Comparison of ENCODE assay signal across 19 cellular contexts in genomic region chr10:122974543-122975064, GRCh38. TPM values are rescaled to one million over a fixed set of nuclear protein-coding genes. Genes with fewer than 3 reads are reported as not detected.
DNase-seq lines count a peak whose midpoint lies in the region; ATAC-seq, FAIRE-seq and TF ChIP-seq lines count a peak whose summit lies in the region.
"Had no signal": no experiment of that assay in that cellular context is flagged by ENCODE, and none has a peak within 500 bp of the region (broad histone marks: within the 10 kb centered on the region; RNA-seq: fewer than 3 reads in every experiment).

No MANE protein-coding gene starts in this region.

- H3K36me3 Mint-ChIP-seq in naive thymus-derived CD8-positive, alpha-beta T cell, result no peaks in the 10 kb centered on the region
- H3K36me3 Mint-ChIP-seq: CD8-positive, alpha-beta T cell had no signal

- H3K9me3 Mint-ChIP-seq in naive thymus-derived CD8-positive, alpha-beta T cell, result no peaks in the 10 kb centered on the region
- H3K9me3 Mint-ChIP-seq: CD8-positive, alpha-beta T cell; GM23338; HFFc6 had no signal

- H3K4me1 Mint-ChIP-seq in naive thymus-derived CD8-positive, alpha-beta T cell, result peaks cover 0 to under 1% (median 0%) of the 10 kb centered on the region in 4 donors
- H3K4me1 Mint-ChIP-seq: B cell, GM23338 had no signal

- H3K27me3 Mint-ChIP-seq in naive thymus-derived CD8-positive, alpha-beta T cell, result peaks cover 1 to 16% (median 3%) of the 10 kb centered on the region in 5 donors

- no peak for ATAC-seq in HG02938 (IDR thresholded peaks at IDR 0.05; ENCODE audit: unreplicated experiment)
- ATAC-seq in naive thymus-derived CD8-positive, alpha-beta T cell, result no peak
- ATAC-seq: CD8-positive, alpha-beta T cell; GM23338 had no signal

- peak; percentile 9 for DNase-seq in NCI-H146 (lab: John Stamatoyannopoulos, UW)
- DNase-seq in NCI-H146 treated with DMSO at 0.1 percent for 48 hours (lab: John Stamatoyannopoulos, UW; ENCODE audit: unreplicated experiment), result no peak
- no peak for DNase-seq in GM12892 (ENCODE audit: insufficient read length)
- peak; percentile 35 for DNase-seq in MV-4-11 (lab: John Stamatoyannopoulos, UW)
- peak; percentile 23 for DNase-seq in germinal center (ENCODE audit: low spot score)
- no peak for DNase-seq in KG1 (lab: John Stamatoyannopoulos, UW)
- DNase-seq in naive thymus-derived CD8-positive, alpha-beta T cell, result no peak
- DNase-seq: 8988T; Calu3; CD8-positive, alpha-beta T cell; DMS53; DND-41; EL; HCEC 1CT; HFFc6 had no signal

- no peak overlapping the region for H3K27ac Mint-ChIP-seq in naive thymus-derived CD8-positive, alpha-beta T cell
- H3K27ac Mint-ChIP-seq: B cell; CD8-positive, alpha-beta T cell; GM23338; HFFc6 had no signal

- FAIRE-seq in GM12892 (lab: Jason Lieb, UNC), result peak; percentile 9
- FAIRE-seq: H54 had no signal

- TF ChIP-seq POLR2A in GM12892 (IDR thresholded peaks at IDR 0.05; ENCODE audit: low read depth, low read length), result no peak

- POLR2A ChIA-PET in naive thymus-derived CD8-positive, alpha-beta T cell (lab: Charles Lee), result no interaction called here

- no peak overlapping the region for H3K4me3 Mint-ChIP-seq in naive thymus-derived CD8-positive, alpha-beta T cell
- H3K4me3 Mint-ChIP-seq: B cell; CD8-positive, alpha-beta T cell; GM23338; HFFc6 had no signal

RNA-seq across cellular contexts. Expression of gene PSTK, which starts 5.6 kb away (rescaled TPM):
- polyA plus RNA-seq in GM12892 (2012; ENCODE audit: missing spikeins), result 4.6 TPM
- 1 to 10 TPM; 5.6 to 6.3 TPM for total RNA-seq in naive thymus-derived CD8-positive, alpha-beta T cell
- polyA plus RNA-seq in naive thymus-derived CD8-positive, alpha-beta T cell, result 10 to 100 TPM in 2 of 3 donors, 1 to 10 TPM in 1; 8.8 to 11.7 (median 11.0) TPM

RNA-seq across cellular contexts. Expression of gene C10orf88, which starts 20.6 kb away (rescaled TPM):
- 7.8 TPM for polyA plus RNA-seq in GM12892 (2012; ENCODE audit: missing spikeins)
- 10 to 100 TPM; 13.3 to 13.9 TPM for total RNA-seq in naive thymus-derived CD8-positive, alpha-beta T cell
- 1 to 10 TPM; 6.0 to 8.8 (median 7.0) TPM for polyA plus RNA-seq in naive thymus-derived CD8-positive, alpha-beta T cell

RNA-seq across cellular contexts. Expression of gene IKZF5, which starts 34.0 kb away (rescaled TPM):
- polyA plus RNA-seq in GM12892 (2012; ENCODE audit: missing spikeins), result 12.5 TPM
- total RNA-seq in naive thymus-derived CD8-positive, alpha-beta T cell, result 10 to 100 TPM; 47.3 to 50.5 TPM
- polyA plus RNA-seq in naive thymus-derived CD8-positive, alpha-beta T cell, result 10 to 100 TPM; 13.1 to 22.2 (median 15.8) TPM

RNA-seq across cellular contexts. Expression of gene ACADSB, which starts 34.2 kb away (rescaled TPM):
- polyA plus RNA-seq in GM12892 (2012; ENCODE audit: missing spikeins), result 18.1 TPM
- 10 to 100 TPM; 46.3 to 46.8 TPM for total RNA-seq in naive thymus-derived CD8-positive, alpha-beta T cell
- 10 to 100 TPM; 28.3 to 46.4 (median 33.4) TPM for polyA plus RNA-seq in naive thymus-derived CD8-positive, alpha-beta T cell

Comparison
In these comparisons a context has a peak if more than half of its experiments do, and no peak if none do; other contexts are left out.
1. DNase-seq: peak in NCI-H146 (single experiment), MV-4-11 (single experiment) and germinal center (single experiment); none in NCI-H146 treated with DMSO at 0.1 percent for 48 hours (single experiment), GM12892 (single experiment), KG1 (single experiment) and naive thymus-derived CD8-positive, alpha-beta T cell (0 of 10).